In the genomic region with DNA sequence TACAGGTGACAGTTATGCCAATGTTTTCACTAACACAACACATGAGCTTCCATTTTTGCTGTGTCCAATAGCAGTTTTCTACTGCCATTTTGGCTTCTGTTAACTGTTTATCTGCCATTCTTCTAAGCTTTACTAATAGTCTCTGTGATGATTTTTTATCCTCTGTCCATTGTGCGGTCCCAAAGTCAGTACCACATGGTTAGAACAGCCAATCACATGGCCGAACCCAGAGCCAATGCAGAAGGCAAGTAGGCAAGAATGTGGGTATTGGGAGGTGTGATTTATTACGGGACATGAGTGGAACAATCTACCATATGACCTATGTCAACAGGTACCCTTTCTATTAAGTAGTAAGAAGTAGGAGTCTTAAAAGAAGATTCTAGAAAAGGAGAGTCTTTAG, we compare ENCODE assay signal across 40 cellular contexts.
"Had no signal": no experiment of that assay in that cellular context is flagged by ENCODE, and none has a peak within 500 bp of the region (broad histone marks: within the 10 kb centered on the region; RNA-seq: fewer than 3 reads in every experiment).

No MANE protein-coding gene starts in this region.

- H3K27ac Mint-ChIP-seq: activated naive CD4-positive, alpha-beta T cell treated with anti-CD3 and anti-CD28 coated beads for 36 hours; activated naive CD4-positive, alpha-beta T cell treated with anti-CD3 and anti-CD28 coated beads, Interleukin-2, amount 10 ng/mL, durations not matched to agents 7 days and 5 days; activated naive CD4-positive, alpha-beta T cell treated with anti-CD3 and anti-CD28 coated beads, Interleukin-2, amount 50 U/mL, for 24 hours; activated naive CD4-positive, alpha-beta T cell treated with anti-CD3 and anti-CD28 coated beads, Interleukin-2, amount 50 U/mL, for 72 hours; activated naive CD8-positive, alpha-beta T cell; activated naive CD8-positive, alpha-beta T cell treated with anti-CD3 and anti-CD28 coated beads for 36 hours; activated naive CD8-positive, alpha-beta T cell treated with anti-CD3 and anti-CD28 coated beads, Interleukin-2, amount 10 ng/mL, durations not matched to agents 7 days and 5 days; activated naive CD8-positive, alpha-beta T cell treated with anti-CD3 and anti-CD28 coated beads, Interleukin-2, amount 50 U/mL, for 24 hours; activated T-cell treated with anti-CD3 and anti-CD28 coated beads, Interleukin-2, amount 50 U/mL, for 24 hours; activated T-cell treated with anti-CD3 and anti-CD28 coated beads, Interleukin-2, amount 50 U/mL, for 72 hours; activated T-helper 1 cell treated with anti-CD3 and anti-CD28 coated beads, Interleukin-12 subunit alpha, Interleukin-12 subunit beta, Interleukin-2, Interleukin-4 antibody, amounts not matched to agents 30 ng/mL and 10 ng/mL and 1 ng/mL, durations not matched to agents 14 hours and 24 hours and 36 hours; activated T-helper 17 cell treated with anti-CD3 and anti-CD28 coated beads, Interleukin-2, amount 50 U/mL, for 72 hours; activated T-helper 2 cell treated with anti-CD3 and anti-CD28 coated beads, Interferon-gamma antibody, Interleukin-2, Interleukin-4, amounts not matched to agents 10 μg/mL and 5 μg/mL and 100 μg/mL, durations not matched to agents 14 hours and 24 hours and 36 hours; brain had no signal

- H3K4me3 ChIP-seq: adrenal gland, ascending aorta, body of pancreas, breast epithelium, cardiac muscle cell had no signal

- H3K36me3 ChIP-seq: adrenal gland, ascending aorta, brain microvascular endothelial cell, breast epithelium, cardiac muscle cell had no signal

- H3K4me3 Mint-ChIP-seq: activated naive CD4-positive, alpha-beta T cell treated with anti-CD3 and anti-CD28 coated beads for 36 hours; activated naive CD4-positive, alpha-beta T cell treated with anti-CD3 and anti-CD28 coated beads, Interleukin-2, amount 10 ng/mL, durations not matched to agents 7 days and 5 days; activated naive CD4-positive, alpha-beta T cell treated with anti-CD3 and anti-CD28 coated beads, Interleukin-2, amount 50 U/mL, for 24 hours; activated naive CD8-positive, alpha-beta T cell; activated naive CD8-positive, alpha-beta T cell treated with anti-CD3 and anti-CD28 coated beads for 36 hours; activated naive CD8-positive, alpha-beta T cell treated with anti-CD3 and anti-CD28 coated beads, Interleukin-2, amount 10 ng/mL, durations not matched to agents 7 days and 5 days; activated naive CD8-positive, alpha-beta T cell treated with anti-CD3 and anti-CD28 coated beads, Interleukin-2, amount 50 U/mL, for 24 hours; activated T-cell treated with anti-CD3 and anti-CD28 coated beads, Interleukin-2, amount 50 U/mL, for 24 hours; activated T-cell treated with anti-CD3 and anti-CD28 coated beads, Interleukin-2, amount 50 U/mL, for 4 hours; activated T-cell treated with anti-CD3 and anti-CD28 coated beads, Interleukin-2, amount 50 U/mL, for 72 hours; activated T-helper 1 cell treated with anti-CD3 and anti-CD28 coated beads, Interleukin-12 subunit alpha, Interleukin-12 subunit beta, Interleukin-2, Interleukin-4 antibody, amounts not matched to agents 30 ng/mL and 10 ng/mL and 1 ng/mL, durations not matched to agents 14 hours and 24 hours and 36 hours; activated T-helper 17 cell treated with anti-CD3 and anti-CD28 coated beads, Interleukin-2, amount 50 U/mL, for 72 hours; central memory CD8-positive, alpha-beta T cell had no signal

- H3K36me3 Mint-ChIP-seq: activated naive CD4-positive, alpha-beta T cell treated with anti-CD3 and anti-CD28 coated beads, Interleukin-2, amount 10 ng/mL, durations not matched to agents 7 days and 5 days; activated naive CD4-positive, alpha-beta T cell treated with anti-CD3 and anti-CD28 coated beads, Interleukin-2, amount 50 U/mL, for 24 hours; activated naive CD4-positive, alpha-beta T cell treated with anti-CD3 and anti-CD28 coated beads, Interleukin-2, amount 50 U/mL, for 72 hours; activated naive CD8-positive, alpha-beta T cell; activated naive CD8-positive, alpha-beta T cell treated with anti-CD3 and anti-CD28 coated beads for 36 hours; activated naive CD8-positive, alpha-beta T cell treated with anti-CD3 and anti-CD28 coated beads, Interleukin-2, amount 10 ng/mL, durations not matched to agents 7 days and 5 days had no signal

- H3K27ac ChIP-seq: adrenal gland, ascending aorta, body of pancreas, brain microvascular endothelial cell, breast epithelium, cardiac muscle cell had no signal

- H3K27me3 Mint-ChIP-seq: activated naive CD4-positive, alpha-beta T cell treated with anti-CD3 and anti-CD28 coated beads, Interleukin-2, amount 10 ng/mL, durations not matched to agents 7 days and 5 days; activated naive CD4-positive, alpha-beta T cell treated with anti-CD3 and anti-CD28 coated beads, Interleukin-2, amount 50 U/mL, for 24 hours; activated naive CD8-positive, alpha-beta T cell; activated naive CD8-positive, alpha-beta T cell treated with anti-CD3 and anti-CD28 coated beads for 36 hours; activated naive CD8-positive, alpha-beta T cell treated with anti-CD3 and anti-CD28 coated beads, Interleukin-2, amount 10 ng/mL, durations not matched to agents 7 days and 5 days; activated naive CD8-positive, alpha-beta T cell treated with anti-CD3 and anti-CD28 coated beads, Interleukin-2, amount 50 U/mL, for 24 hours; activated T-cell treated with anti-CD3 and anti-CD28 coated beads, Interleukin-2, amount 50 U/mL, for 24 hours; activated T-helper 17 cell treated with anti-CD3 and anti-CD28 coated beads, Interleukin-2, amount 50 U/mL, for 72 hours; brain; central memory CD8-positive, alpha-beta T cell had no signal

- H3K27me3 ChIP-seq: adrenal gland, ascending aorta, body of pancreas, brain microvascular endothelial cell, breast epithelium, cardiac muscle cell had no signal

- DNase-seq: activated effector memory CD4-positive, alpha-beta T cell treated with anti-CD3 and anti-CD28 coated beads, Interleukin-2, amount 50 U/mL, for 16 hours; activated effector memory CD4-positive, alpha-beta T cell treated with Interleukin-2 at 50 U/mL for 16 hours; activated gamma-delta T cell; activated gamma-delta T cell treated with Interleukin-2 at 50 U/mL for 16 hours; activated naive CD4-positive, alpha-beta T cell; activated naive CD4-positive, alpha-beta T cell treated with anti-CD3 and anti-CD28 coated beads for 36 hours; activated naive CD4-positive, alpha-beta T cell treated with anti-CD3 and anti-CD28 coated beads, Interleukin-2, amount 10 ng/mL, durations not matched to agents 7 days and 5 days; activated naive CD4-positive, alpha-beta T cell treated with anti-CD3 and anti-CD28 coated beads, Interleukin-2, amount 50 U/mL, for 16 hours; activated naive CD4-positive, alpha-beta T cell treated with Interleukin-2 at 50 U/mL for 16 hours; activated naive CD8-positive, alpha-beta T cell treated with anti-CD3 and anti-CD28 coated beads for 36 hours; activated naive CD8-positive, alpha-beta T cell treated with anti-CD3 and anti-CD28 coated beads, Interleukin-2, amount 10 ng/mL, durations not matched to agents 7 days and 5 days; activated naive CD8-positive, alpha-beta T cell treated with anti-CD3 and anti-CD28 coated beads, Interleukin-2, amount 50 U/mL, for 24 hours; activated T-cell treated with anti-CD3 and anti-CD28 coated beads, Interleukin-2, amount 50 U/mL, for 1 hour; activated T-cell treated with anti-CD3 and anti-CD28 coated beads, Interleukin-2, amount 50 U/mL, for 24 hours; activated T-cell treated with anti-CD3 and anti-CD28 coated beads, Interleukin-2, amount 50 U/mL, for 4 hours; activated T-cell treated with anti-CD3 and anti-CD28 coated beads, Interleukin-2, amount 50 U/mL, for 48 hours; activated T-cell treated with anti-CD3 and anti-CD28 coated beads, Interleukin-2, amount 50 U/mL, for 72 hours; adrenal gland; amniotic stem cell; amygdala; anterior cingulate cortex; aorta; body of pancreas; brain microvascular endothelial cell; caudate nucleus; central memory CD4-positive, alpha-beta T cell; cerebellar nuclear complex had no signal

- H3K4me1 ChIP-seq: adrenal gland, ascending aorta, body of pancreas, breast epithelium had no signal

- H3K9me3 Mint-ChIP-seq: activated naive CD4-positive, alpha-beta T cell treated with anti-CD3 and anti-CD28 coated beads, Interleukin-2, amount 10 ng/mL, durations not matched to agents 7 days and 5 days; activated naive CD4-positive, alpha-beta T cell treated with anti-CD3 and anti-CD28 coated beads, Interleukin-2, amount 50 U/mL, for 24 hours; activated naive CD8-positive, alpha-beta T cell treated with anti-CD3 and anti-CD28 coated beads, Interleukin-2, amount 10 ng/mL, durations not matched to agents 7 days and 5 days; activated T-cell treated with anti-CD3 and anti-CD28 coated beads, Interleukin-2, amount 50 U/mL, for 4 hours; activated T-helper 1 cell treated with anti-CD3 and anti-CD28 coated beads, Interleukin-12 subunit alpha, Interleukin-12 subunit beta, Interleukin-2, Interleukin-4 antibody, amounts not matched to agents 30 ng/mL and 10 ng/mL and 1 ng/mL, durations not matched to agents 14 hours and 24 hours and 36 hours; activated T-helper 2 cell treated with anti-CD3 and anti-CD28 coated beads, Interferon-gamma antibody, Interleukin-2, Interleukin-4, amounts not matched to agents 10 μg/mL and 5 μg/mL and 100 μg/mL, durations not matched to agents 14 hours and 24 hours and 36 hours had no signal

- H3K4me1 Mint-ChIP-seq: activated naive CD4-positive, alpha-beta T cell treated with anti-CD3 and anti-CD28 coated beads, Interleukin-2, amount 10 ng/mL, durations not matched to agents 7 days and 5 days; activated naive CD4-positive, alpha-beta T cell treated with anti-CD3 and anti-CD28 coated beads, Interleukin-2, amount 50 U/mL, for 24 hours; activated naive CD8-positive, alpha-beta T cell treated with anti-CD3 and anti-CD28 coated beads for 36 hours; activated naive CD8-positive, alpha-beta T cell treated with anti-CD3 and anti-CD28 coated beads, Interleukin-2, amount 10 ng/mL, durations not matched to agents 7 days and 5 days; activated naive CD8-positive, alpha-beta T cell treated with anti-CD3 and anti-CD28 coated beads, Interleukin-2, amount 50 U/mL, for 24 hours; activated T-helper 17 cell treated with anti-CD3 and anti-CD28 coated beads, Interleukin-2, amount 50 U/mL, for 72 hours; central memory CD8-positive, alpha-beta T cell had no signal

- ATAC-seq: activated naive CD4-positive, alpha-beta T cell treated with anti-CD3 and anti-CD28 coated beads, Interleukin-2, amount 50 U/mL, for 72 hours; activated naive CD8-positive, alpha-beta T cell treated with anti-CD3 and anti-CD28 coated beads, Interleukin-2, amount 50 U/mL, for 24 hours; activated T-cell treated with anti-CD3 and anti-CD28 coated beads, Interleukin-2, amount 50 U/mL, for 4 hours; activated T-cell treated with anti-CD3 and anti-CD28 coated beads, Interleukin-2, amount 50 U/mL, for 72 hours; activated T-helper 17 cell treated with anti-CD3 and anti-CD28 coated beads, Interleukin-2, amount 50 U/mL, for 72 hours; body of pancreas had no signal

- FAIRE-seq: astrocyte, bronchial epithelial cell had no signal

- H3K9me3 ChIP-seq: adrenal gland, ascending aorta, body of pancreas had no signal
